In the genomic region with DNA sequence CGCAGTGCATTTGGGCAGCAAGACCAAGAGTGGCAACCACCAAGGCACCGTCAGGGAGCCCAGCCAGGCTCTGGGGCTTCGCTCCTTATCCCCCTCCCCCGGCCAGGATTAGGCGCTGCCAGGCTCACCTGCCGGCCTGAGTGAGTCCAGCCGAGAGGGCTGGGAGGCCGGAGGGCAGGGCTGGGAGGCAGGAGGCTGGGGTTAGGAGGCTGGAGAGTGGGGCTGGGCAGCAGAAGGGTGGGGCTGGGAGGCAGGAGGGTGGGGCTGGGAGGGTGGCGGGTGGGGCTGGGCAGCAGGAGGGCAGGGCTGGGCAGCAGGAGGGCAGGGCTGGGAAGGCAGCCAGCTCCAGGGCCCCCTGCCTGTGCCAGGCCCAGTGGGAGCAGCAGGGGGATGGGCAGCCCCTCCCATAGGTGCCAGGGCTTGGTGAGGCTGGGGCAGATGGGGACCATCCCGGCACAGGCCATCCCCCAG, we compare ENCODE assay signal across 16 cellular contexts.
DNase-seq lines count a peak whose midpoint lies in the region; ATAC-seq and TF ChIP-seq lines count a peak whose summit lies in the region.
"Had no signal": no experiment of that assay in that cellular context is flagged by ENCODE, and none has a peak within 500 bp of the region (broad histone marks: within the 10 kb centered on the region; RNA-seq: fewer than 3 reads in every experiment).

No MANE protein-coding gene starts in this region.

- peaks cover 9% of the 10 kb centered on the region for H3K27me3 Mint-ChIP-seq in GM23338 (ENCODE audit: insufficient read depth, low read depth, poor library complexity)

- H3F3A ChIP-seq in GM23338 (replicated peaks; ENCODE audit: low read depth): no peaks in the 10 kb centered on the region

- no peak for TF ChIP-seq CTCF in GM23338 (conservative IDR thresholded peaks at IDR 0.05; ENCODE audit: low read depth in 2 of 2)

- peaks cover 4 to 23% (median 11%) of the 10 kb centered on the region in 10 experiments; a peak in 16 of 20 replicates for H3K4me1 ChIP-seq in BLaER1 treated with 17β-estradiol and CSF1 and Interleukin-3, amounts not matched to agents 10 nM and 100 nM
- peaks cover 7% of the 10 kb centered on the region; the same call in 1 of the 2 replicates for H3K4me1 ChIP-seq in GM23338 (ENCODE audit: insufficient read depth)
- H3K4me1 ChIP-seq: BE2C had no signal

- H3K79me2 ChIP-seq in GM23338 (replicated peaks; ENCODE audit: insufficient read depth): no peaks in the 10 kb centered on the region

- H3K9me3 ChIP-seq in BLaER1 treated with 17β-estradiol and CSF1 and Interleukin-3, amounts not matched to agents 10 nM and 100 nM (replicated peaks in 1 of 11): peaks cover 5 to 20% (median 12%) of the 10 kb centered on the region in 11 experiments; a peak in 21 of 22 replicates
- H3K9me3 ChIP-seq: ascending aorta, BE2C had no signal

- no peak overlapping the region for H3K9ac ChIP-seq in BLaER1 treated with 17β-estradiol and CSF1 and Interleukin-3, amounts not matched to agents 10 nM and 100 nM

- no peaks in the 10 kb centered on the region for H3K36me3 Mint-ChIP-seq in GM23338 (ENCODE audit: low read depth)

- no peak overlapping the region for H2AFZ ChIP-seq in GM23338

- H3K27ac Mint-ChIP-seq in GM23338: no peak overlapping the region
- H3K27ac Mint-ChIP-seq: T-helper 17 cell had no signal

- H3K27me3 ChIP-seq in BLaER1 treated with 17β-estradiol and CSF1 and Interleukin-3, amounts not matched to agents 10 nM and 100 nM: no peaks in the 10 kb centered on the region
- no peaks in the 10 kb centered on the region for H3K27me3 ChIP-seq in GM23338 (ENCODE audit: insufficient read depth)
- H3K27me3 ChIP-seq: ascending aorta, BE2C had no signal

- DNase-seq in GM23338 (ENCODE audit: low spot score) (no peak), NCI-H524 (lab: John Stamatoyannopoulos, UW) (peak; percentile 68 to 80), left lobe of liver (ENCODE audit: low spot score) (no peak), D341Med (ENCODE audit: low spot score) (no peak), DMS79 (lab: John Stamatoyannopoulos, UW) (no peak), cortex of kidney (lab: John Stamatoyannopoulos, UW) (no peak)
- DNase-seq: activated CD4-positive, alpha-beta T cell treated with anti-CD3 and anti-CD28 coated beads for 1 hour; BE2C; glutamatergic neuron; mesendoderm; NCI-H82; retina; T-helper 17 cell had no signal

- no peak overlapping the region for H3K27ac ChIP-seq in BLaER1 treated with 17β-estradiol and CSF1 and Interleukin-3, amounts not matched to agents 10 nM and 100 nM
- no peak overlapping the region for H3K27ac ChIP-seq in GM23338 (ENCODE audit: low read depth)
- H3K27ac ChIP-seq: ascending aorta, coronary artery had no signal

- H3K4me2 ChIP-seq in BLaER1 treated with 17β-estradiol and CSF1 and Interleukin-3, amounts not matched to agents 10 nM and 100 nM: peak overlapping the region in 8 of 11 experiments; percentile 18 to 47 (median 38); a peak in 11 of 22 replicates
- no peak overlapping the region for H3K4me2 ChIP-seq in GM23338

- H3K4me3 Mint-ChIP-seq in GM23338: no peak overlapping the region
- H3K4me3 Mint-ChIP-seq: T-helper 17 cell had no signal

- H3K9me2 ChIP-seq in GM23338 (ENCODE audit: insufficient read depth): no peaks in the 10 kb centered on the region

- H3K4me3 ChIP-seq in BLaER1 treated with 17β-estradiol and CSF1 and Interleukin-3, amounts not matched to agents 10 nM and 100 nM: no peak overlapping the region
- no peak overlapping the region for H3K4me3 ChIP-seq in GM23338
- H3K4me3 ChIP-seq: ascending aorta, coronary artery had no signal

- 0 out of 3 replicates have a peak, but pooled peaks cover 3% of the 10 kb centered on the region for H3K9me3 Mint-ChIP-seq in GM23338

- ATAC-seq in GM23338 (peak; percentile 79), left lobe of liver (peak; percentile 23)
- ATAC-seq: T-helper 17 cell had no signal

- no peaks in the 10 kb centered on the region for H4K20me1 ChIP-seq in BLaER1 treated with 17β-estradiol and CSF1 and Interleukin-3, amounts not matched to agents 10 nM and 100 nM
- H4K20me1 ChIP-seq in GM23338 (replicated peaks; ENCODE audit: insufficient read depth): no peaks in the 10 kb centered on the region

- H3K4me1 Mint-ChIP-seq in GM23338: peaks cover 12% of the 10 kb centered on the region; the same call in 2 of the 3 replicates
- H3K4me1 Mint-ChIP-seq: T-helper 17 cell had no signal

- H3K36me3 ChIP-seq in BLaER1 treated with 17β-estradiol and CSF1 and Interleukin-3, amounts not matched to agents 10 nM and 100 nM: no peaks in the 10 kb centered on the region
- H3K36me3 ChIP-seq in GM23338 (ENCODE audit: insufficient read depth): no peaks in the 10 kb centered on the region
- H3K36me3 ChIP-seq: ascending aorta, BE2C had no signal

TF ChIP-seq in GM23338, 12 proteins besides CTCF, POLR2A, EP300 and RAD21 (continues in another document):
- TF ChIP-seq ZNF114 (CRISPR knock-in tag; IDR thresholded peaks at IDR 0.05) (no peak), CREB1 (CRISPR knock-in tag; IDR thresholded peaks at IDR 0.05; ENCODE audit: low read depth) (no peak), STAT1 (IDR thresholded peaks at IDR 0.05; ENCODE audit: unreplicated experiment) (no peak), ZNF331 (CRISPR knock-in tag; IDR thresholded peaks at IDR 0.05; ENCODE audit: low read depth) (no peak), EZH2 (IDR thresholded peaks at IDR 0.05; ENCODE audit: low read depth, unreplicated experiment) (no peak), NANOG (IDR thresholded peaks at IDR 0.05; ENCODE audit: borderline replicate concordance) (no peak), EZH2phosphoT487 (IDR thresholded peaks at IDR 0.05; ENCODE audit: unreplicated experiment) (no peak)
- TF ChIP-seq, protein P1, sequence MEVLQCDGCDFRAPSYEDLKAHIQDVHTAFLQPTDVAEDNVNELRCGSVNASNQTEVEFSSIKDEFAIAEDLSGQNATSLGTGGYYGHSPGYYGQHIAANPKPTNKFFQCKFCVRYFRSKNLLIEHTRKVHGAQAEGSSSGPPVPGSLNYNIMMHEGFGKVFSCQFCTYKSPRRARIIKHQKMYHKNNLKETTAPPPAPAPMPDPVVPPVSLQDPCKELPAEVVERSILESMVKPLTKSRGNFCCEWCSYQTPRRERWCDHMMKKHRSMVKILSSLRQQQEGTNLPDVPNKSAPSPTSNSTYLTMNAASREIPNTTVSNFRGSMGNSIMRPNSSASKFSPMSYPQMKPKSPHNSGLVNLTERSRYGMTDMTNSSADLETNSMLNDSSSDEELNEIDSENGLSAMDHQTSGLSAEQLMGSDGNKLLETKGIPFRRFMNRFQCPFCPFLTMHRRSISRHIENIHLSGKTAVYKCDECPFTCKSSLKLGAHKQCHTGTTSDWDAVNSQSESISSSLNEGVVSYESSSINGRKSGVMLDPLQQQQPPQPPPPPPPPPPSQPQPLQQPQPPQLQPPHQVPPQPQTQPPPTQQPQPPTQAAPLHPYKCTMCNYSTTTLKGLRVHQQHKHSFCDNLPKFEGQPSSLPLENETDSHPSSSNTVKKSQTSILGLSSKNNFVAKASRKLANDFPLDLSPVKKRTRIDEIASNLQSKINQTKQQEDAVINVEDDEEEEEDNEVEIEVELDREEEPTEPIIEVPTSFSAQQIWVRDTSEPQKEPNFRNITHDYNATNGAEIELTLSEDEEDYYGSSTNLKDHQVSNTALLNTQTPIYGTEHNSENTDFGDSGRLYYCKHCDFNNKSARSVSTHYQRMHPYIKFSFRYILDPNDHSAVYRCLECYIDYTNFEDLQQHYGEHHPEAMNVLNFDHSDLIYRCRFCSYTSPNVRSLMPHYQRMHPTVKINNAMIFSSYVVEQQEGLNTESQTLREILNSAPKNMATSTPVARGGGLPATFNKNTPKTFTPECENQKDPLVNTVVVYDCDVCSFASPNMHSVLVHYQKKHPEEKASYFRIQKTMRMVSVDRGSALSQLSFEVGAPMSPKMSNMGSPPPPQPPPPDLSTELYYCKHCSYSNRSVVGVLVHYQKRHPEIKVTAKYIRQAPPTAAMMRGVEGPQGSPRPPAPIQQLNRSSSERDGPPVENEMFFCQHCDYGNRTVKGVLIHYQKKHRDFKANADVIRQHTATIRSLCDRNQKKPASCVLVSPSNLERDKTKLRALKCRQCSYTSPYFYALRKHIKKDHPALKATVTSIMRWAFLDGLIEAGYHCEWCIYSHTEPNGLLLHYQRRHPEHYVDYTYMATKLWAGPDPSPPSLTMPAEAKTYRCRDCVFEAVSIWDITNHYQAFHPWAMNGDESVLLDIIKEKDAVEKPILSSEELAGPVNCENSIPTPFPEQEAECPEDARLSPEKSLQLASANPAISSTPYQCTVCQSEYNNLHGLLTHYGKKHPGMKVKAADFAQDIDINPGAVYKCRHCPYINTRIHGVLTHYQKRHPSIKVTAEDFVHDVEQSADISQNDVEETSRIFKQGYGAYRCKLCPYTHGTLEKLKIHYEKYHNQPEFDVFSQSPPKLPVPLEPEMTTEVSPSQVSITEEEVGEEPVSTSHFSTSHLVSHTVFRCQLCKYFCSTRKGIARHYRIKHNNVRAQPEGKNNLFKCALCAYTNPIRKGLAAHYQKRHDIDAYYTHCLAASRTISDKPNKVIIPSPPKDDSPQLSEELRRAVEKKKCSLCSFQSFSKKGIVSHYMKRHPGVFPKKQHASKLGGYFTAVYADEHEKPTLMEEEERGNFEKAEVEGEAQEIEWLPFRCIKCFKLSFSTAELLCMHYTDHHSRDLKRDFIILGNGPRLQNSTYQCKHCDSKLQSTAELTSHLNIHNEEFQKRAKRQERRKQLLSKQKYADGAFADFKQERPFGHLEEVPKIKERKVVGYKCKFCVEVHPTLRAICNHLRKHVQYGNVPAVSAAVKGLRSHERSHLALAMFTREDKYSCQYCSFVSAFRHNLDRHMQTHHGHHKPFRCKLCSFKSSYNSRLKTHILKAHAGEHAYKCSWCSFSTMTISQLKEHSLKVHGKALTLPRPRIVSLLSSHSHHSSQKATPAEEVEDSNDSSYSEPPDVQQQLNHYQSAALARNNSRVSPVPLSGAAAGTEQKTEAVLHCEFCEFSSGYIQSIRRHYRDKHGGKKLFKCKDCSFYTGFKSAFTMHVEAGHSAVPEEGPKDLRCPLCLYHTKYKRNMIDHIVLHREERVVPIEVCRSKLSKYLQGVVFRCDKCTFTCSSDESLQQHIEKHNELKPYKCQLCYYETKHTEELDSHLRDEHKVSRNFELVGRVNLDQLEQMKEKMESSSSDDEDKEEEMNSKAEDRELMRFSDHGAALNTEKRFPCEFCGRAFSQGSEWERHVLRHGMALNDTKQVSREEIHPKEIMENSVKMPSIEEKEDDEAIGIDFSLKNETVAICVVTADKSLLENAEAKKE (CRISPR knock-in tag; IDR thresholded peaks at IDR 0.05): no peak
- TF ChIP-seq, protein P2, sequence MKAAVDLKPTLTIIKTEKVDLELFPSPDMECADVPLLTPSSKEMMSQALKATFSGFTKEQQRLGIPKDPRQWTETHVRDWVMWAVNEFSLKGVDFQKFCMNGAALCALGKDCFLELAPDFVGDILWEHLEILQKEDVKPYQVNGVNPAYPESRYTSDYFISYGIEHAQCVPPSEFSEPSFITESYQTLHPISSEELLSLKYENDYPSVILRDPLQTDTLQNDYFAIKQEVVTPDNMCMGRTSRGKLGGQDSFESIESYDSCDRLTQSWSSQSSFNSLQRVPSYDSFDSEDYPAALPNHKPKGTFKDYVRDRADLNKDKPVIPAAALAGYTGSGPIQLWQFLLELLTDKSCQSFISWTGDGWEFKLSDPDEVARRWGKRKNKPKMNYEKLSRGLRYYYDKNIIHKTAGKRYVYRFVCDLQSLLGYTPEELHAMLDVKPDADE (IDR thresholded peaks at IDR 0.05): no peak

Comparison
In these comparisons a context has a peak if more than half of its experiments do, and no peak if none do; other contexts are left out.
1. DNase-seq: peak in NCI-H524 (2 of 2); none in GM23338 (single experiment), left lobe of liver (single experiment), D341Med (single experiment), DMS79 (single experiment) and cortex of kidney (single experiment).